In the genomic region with DNA sequence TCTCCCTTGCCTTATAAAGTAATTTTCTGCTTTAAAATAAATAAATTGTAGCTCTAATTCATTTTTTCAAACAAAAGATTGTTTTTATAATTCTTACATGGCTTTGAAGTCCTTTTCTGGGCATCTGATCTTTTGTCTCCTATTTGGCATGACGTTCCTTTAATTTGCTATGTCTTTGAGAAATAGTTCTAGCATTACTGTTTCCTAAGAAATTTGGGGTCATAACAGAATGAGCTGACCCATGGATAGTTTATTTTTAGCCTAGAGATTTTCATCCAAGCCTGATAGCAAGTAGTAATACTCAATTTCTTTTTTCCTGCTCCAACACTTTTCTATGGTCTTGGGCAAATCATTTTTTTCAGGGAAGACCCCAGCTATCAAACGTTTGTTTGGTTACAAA, we compare ENCODE assay signal across 3 cellular contexts.
TF ChIP-seq lines count a peak whose summit lies in the region.

No MANE protein-coding gene starts in this region.

TF ChIP-seq in SK-N-SH, 30 proteins besides CTCF, POLR2A, EP300 and RAD21 (continued from another document):
- TF ChIP-seq GATA2 (CRISPR knock-in tag; IDR thresholded peaks at IDR 0.05) (no peak), MEF2A (IDR thresholded peaks at IDR 0.05; ENCODE audit: borderline replicate concordance, low read depth) (0 out of 2 replicates have a peak, but pooled peaks have one; percentile 30)

TF ChIP-seq in SK-N-SH treated with all-trans-retinoic acid at 6 μM for 48 hours, 23 proteins besides CTCF, POLR2A, EP300 and RAD21 (continued from another document):
- TF ChIP-seq TCF4 (CRISPR knock-in tag; IDR thresholded peaks at IDR 0.05; ENCODE audit: borderline replicate concordance) (no peak), ZNF8 (CRISPR knock-in tag; IDR thresholded peaks at IDR 0.05) (no peak), ZFP30 (CRISPR knock-in tag; IDR thresholded peaks at IDR 0.05) (no peak)

TF ChIP-seq in GM23338, 12 proteins besides CTCF, POLR2A, EP300 and RAD21:
- TF ChIP-seq POLR2AphosphoS5 (IDR thresholded peaks at IDR 0.05; ENCODE audit: low read depth) (no peak), ZNF331 (CRISPR knock-in tag; IDR thresholded peaks at IDR 0.05; ENCODE audit: low read depth) (no peak), ZNF114 (CRISPR knock-in tag; IDR thresholded peaks at IDR 0.05) (no peak), JUNB (IDR thresholded peaks at IDR 0.05; ENCODE audit: unreplicated experiment) (no peak), STAT1 (IDR thresholded peaks at IDR 0.05; ENCODE audit: unreplicated experiment) (no peak), NANOG (IDR thresholded peaks at IDR 0.05; ENCODE audit: borderline replicate concordance) (no peak), CREB1 (CRISPR knock-in tag; IDR thresholded peaks at IDR 0.05; ENCODE audit: low read depth) (no peak), EZH2phosphoT487 (IDR thresholded peaks at IDR 0.05; ENCODE audit: unreplicated experiment) (no peak), EZH2 (IDR thresholded peaks at IDR 0.05; ENCODE audit: low read depth, unreplicated experiment) (no peak)
- TF ChIP-seq, protein P1, sequence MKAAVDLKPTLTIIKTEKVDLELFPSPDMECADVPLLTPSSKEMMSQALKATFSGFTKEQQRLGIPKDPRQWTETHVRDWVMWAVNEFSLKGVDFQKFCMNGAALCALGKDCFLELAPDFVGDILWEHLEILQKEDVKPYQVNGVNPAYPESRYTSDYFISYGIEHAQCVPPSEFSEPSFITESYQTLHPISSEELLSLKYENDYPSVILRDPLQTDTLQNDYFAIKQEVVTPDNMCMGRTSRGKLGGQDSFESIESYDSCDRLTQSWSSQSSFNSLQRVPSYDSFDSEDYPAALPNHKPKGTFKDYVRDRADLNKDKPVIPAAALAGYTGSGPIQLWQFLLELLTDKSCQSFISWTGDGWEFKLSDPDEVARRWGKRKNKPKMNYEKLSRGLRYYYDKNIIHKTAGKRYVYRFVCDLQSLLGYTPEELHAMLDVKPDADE (IDR thresholded peaks at IDR 0.05): no peak
- TF ChIP-seq, protein P2, sequence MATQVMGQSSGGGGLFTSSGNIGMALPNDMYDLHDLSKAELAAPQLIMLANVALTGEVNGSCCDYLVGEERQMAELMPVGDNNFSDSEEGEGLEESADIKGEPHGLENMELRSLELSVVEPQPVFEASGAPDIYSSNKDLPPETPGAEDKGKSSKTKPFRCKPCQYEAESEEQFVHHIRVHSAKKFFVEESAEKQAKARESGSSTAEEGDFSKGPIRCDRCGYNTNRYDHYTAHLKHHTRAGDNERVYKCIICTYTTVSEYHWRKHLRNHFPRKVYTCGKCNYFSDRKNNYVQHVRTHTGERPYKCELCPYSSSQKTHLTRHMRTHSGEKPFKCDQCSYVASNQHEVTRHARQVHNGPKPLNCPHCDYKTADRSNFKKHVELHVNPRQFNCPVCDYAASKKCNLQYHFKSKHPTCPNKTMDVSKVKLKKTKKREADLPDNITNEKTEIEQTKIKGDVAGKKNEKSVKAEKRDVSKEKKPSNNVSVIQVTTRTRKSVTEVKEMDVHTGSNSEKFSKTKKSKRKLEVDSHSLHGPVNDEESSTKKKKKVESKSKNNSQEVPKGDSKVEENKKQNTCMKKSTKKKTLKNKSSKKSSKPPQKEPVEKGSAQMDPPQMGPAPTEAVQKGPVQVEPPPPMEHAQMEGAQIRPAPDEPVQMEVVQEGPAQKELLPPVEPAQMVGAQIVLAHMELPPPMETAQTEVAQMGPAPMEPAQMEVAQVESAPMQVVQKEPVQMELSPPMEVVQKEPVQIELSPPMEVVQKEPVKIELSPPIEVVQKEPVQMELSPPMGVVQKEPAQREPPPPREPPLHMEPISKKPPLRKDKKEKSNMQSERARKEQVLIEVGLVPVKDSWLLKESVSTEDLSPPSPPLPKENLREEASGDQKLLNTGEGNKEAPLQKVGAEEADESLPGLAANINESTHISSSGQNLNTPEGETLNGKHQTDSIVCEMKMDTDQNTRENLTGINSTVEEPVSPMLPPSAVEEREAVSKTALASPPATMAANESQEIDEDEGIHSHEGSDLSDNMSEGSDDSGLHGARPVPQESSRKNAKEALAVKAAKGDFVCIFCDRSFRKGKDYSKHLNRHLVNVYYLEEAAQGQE (IDR thresholded peaks at IDR 0.05; ENCODE audit: unreplicated experiment): no peak
- TF ChIP-seq, protein P3, sequence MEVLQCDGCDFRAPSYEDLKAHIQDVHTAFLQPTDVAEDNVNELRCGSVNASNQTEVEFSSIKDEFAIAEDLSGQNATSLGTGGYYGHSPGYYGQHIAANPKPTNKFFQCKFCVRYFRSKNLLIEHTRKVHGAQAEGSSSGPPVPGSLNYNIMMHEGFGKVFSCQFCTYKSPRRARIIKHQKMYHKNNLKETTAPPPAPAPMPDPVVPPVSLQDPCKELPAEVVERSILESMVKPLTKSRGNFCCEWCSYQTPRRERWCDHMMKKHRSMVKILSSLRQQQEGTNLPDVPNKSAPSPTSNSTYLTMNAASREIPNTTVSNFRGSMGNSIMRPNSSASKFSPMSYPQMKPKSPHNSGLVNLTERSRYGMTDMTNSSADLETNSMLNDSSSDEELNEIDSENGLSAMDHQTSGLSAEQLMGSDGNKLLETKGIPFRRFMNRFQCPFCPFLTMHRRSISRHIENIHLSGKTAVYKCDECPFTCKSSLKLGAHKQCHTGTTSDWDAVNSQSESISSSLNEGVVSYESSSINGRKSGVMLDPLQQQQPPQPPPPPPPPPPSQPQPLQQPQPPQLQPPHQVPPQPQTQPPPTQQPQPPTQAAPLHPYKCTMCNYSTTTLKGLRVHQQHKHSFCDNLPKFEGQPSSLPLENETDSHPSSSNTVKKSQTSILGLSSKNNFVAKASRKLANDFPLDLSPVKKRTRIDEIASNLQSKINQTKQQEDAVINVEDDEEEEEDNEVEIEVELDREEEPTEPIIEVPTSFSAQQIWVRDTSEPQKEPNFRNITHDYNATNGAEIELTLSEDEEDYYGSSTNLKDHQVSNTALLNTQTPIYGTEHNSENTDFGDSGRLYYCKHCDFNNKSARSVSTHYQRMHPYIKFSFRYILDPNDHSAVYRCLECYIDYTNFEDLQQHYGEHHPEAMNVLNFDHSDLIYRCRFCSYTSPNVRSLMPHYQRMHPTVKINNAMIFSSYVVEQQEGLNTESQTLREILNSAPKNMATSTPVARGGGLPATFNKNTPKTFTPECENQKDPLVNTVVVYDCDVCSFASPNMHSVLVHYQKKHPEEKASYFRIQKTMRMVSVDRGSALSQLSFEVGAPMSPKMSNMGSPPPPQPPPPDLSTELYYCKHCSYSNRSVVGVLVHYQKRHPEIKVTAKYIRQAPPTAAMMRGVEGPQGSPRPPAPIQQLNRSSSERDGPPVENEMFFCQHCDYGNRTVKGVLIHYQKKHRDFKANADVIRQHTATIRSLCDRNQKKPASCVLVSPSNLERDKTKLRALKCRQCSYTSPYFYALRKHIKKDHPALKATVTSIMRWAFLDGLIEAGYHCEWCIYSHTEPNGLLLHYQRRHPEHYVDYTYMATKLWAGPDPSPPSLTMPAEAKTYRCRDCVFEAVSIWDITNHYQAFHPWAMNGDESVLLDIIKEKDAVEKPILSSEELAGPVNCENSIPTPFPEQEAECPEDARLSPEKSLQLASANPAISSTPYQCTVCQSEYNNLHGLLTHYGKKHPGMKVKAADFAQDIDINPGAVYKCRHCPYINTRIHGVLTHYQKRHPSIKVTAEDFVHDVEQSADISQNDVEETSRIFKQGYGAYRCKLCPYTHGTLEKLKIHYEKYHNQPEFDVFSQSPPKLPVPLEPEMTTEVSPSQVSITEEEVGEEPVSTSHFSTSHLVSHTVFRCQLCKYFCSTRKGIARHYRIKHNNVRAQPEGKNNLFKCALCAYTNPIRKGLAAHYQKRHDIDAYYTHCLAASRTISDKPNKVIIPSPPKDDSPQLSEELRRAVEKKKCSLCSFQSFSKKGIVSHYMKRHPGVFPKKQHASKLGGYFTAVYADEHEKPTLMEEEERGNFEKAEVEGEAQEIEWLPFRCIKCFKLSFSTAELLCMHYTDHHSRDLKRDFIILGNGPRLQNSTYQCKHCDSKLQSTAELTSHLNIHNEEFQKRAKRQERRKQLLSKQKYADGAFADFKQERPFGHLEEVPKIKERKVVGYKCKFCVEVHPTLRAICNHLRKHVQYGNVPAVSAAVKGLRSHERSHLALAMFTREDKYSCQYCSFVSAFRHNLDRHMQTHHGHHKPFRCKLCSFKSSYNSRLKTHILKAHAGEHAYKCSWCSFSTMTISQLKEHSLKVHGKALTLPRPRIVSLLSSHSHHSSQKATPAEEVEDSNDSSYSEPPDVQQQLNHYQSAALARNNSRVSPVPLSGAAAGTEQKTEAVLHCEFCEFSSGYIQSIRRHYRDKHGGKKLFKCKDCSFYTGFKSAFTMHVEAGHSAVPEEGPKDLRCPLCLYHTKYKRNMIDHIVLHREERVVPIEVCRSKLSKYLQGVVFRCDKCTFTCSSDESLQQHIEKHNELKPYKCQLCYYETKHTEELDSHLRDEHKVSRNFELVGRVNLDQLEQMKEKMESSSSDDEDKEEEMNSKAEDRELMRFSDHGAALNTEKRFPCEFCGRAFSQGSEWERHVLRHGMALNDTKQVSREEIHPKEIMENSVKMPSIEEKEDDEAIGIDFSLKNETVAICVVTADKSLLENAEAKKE (CRISPR knock-in tag; IDR thresholded peaks at IDR 0.05): no peak
